22 cellular contexts compared by ENCODE assay signal in the genomic region with DNA sequence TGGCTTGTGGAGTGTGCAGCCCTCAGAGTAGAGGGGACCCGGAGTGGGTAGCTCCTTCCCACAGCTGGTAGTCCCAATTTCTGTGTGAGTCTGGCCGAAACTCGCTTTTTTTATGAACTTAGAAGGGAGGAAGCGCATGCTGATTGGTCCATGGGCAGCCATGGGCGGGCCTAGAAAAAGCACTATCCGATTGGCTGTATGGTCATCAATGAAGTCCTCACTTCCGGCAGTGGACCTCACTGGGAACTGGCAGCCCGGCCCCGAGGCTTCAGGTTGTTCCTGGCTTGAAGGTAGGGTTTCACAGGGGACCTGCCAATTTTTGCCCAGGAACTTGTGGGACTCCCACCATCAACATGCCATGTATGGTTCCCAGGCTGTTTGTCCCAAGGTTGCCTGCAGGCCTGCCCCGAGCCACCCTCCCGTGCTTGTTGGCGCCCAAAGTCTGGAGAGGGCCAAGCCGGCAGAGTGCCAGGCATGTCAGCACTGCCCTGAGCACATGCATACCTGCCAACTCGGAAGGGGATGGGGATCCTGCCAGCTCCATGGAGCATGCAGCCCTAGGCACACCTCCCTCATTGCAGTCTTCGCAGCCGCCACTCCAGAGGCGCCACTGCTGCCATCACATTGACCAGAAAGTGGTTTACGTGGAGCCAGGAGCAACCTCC.
"Had no signal": no experiment of that assay in that cellular context is flagged by ENCODE, and none has a peak within 500 bp of the region (broad histone marks: within the 10 kb centered on the region; RNA-seq: fewer than 3 reads in every experiment).

No MANE protein-coding gene starts in this region.

- H3K36me3 ChIP-seq: breast epithelium, ovary had no signal

- H3K27me3 ChIP-seq: breast epithelium, gastroesophageal sphincter, neutrophil, ovary, right lobe of liver had no signal

- H3K4me3 ChIP-seq: breast epithelium, gastroesophageal sphincter, ovary, right lobe of liver, skin epidermis had no signal

- H3K9me3 ChIP-seq: breast epithelium, gastroesophageal sphincter, neutrophil, ovary, right lobe of liver had no signal

- H3K4me1 ChIP-seq: breast epithelium, gastroesophageal sphincter, right lobe of liver had no signal

- H3K4me1 Mint-ChIP-seq: activated B cell treated with CpG ODN at 0.5 μM for 24 hours; activated CD4-positive, alpha-beta T cell treated with anti-CD3 and anti-CD28 coated beads for 36 hours; activated naive CD8-positive, alpha-beta T cell treated with anti-CD3 and anti-CD28 coated beads, Interleukin-2, amount 10 ng/mL, durations not matched to agents 7 days and 5 days had no signal

- DNase-seq: activated B cell treated with CpG ODN at 0.5 μM for 24 hours; activated CD4-positive, alpha-beta memory T cell treated with anti-CD3 and anti-CD28 coated beads, Interleukin-2, amount 10 ng/mL, durations not matched to agents 7 days and 5 days; activated CD4-positive, alpha-beta T cell treated with anti-CD3 and anti-CD28 coated beads for 36 hours; activated effector memory CD4-positive, alpha-beta T cell treated with Interleukin-2 at 50 U/mL for 16 hours; activated naive CD4-positive, alpha-beta T cell treated with anti-CD3 and anti-CD28 coated beads for 36 hours; activated naive CD8-positive, alpha-beta T cell treated with anti-CD3 and anti-CD28 coated beads, Interleukin-2, amount 10 ng/mL, durations not matched to agents 7 days and 5 days; activated T-cell treated with anti-CD3 and anti-CD28 coated beads, Interleukin-2, amount 50 U/mL, for 72 hours; amniotic stem cell; midbrain; ovary; stimulated activated CD4-positive, alpha-beta T cell treated with anti-CD3 and anti-CD28 coated beads, Interleukin-1b, Interleukin-23, amount 100 ng/mL, for 48 hours; stimulated activated CD8-positive, alpha-beta memory T cell treated with anti-CD3 and anti-CD28 coated beads, Interleukin-4, amount 100 ng/mL, for 48 hours; stimulated activated naive CD4-positive, alpha-beta T cell; T1000 had no signal

- H3K27me3 Mint-ChIP-seq: activated B cell treated with CpG ODN at 0.5 μM for 24 hours; activated CD4-positive, alpha-beta memory T cell treated with anti-CD3 and anti-CD28 coated beads, Interleukin-2, amount 10 ng/mL, durations not matched to agents 7 days and 5 days; activated CD4-positive, alpha-beta T cell treated with anti-CD3 and anti-CD28 coated beads for 36 hours; activated naive CD8-positive, alpha-beta T cell treated with anti-CD3 and anti-CD28 coated beads, Interleukin-2, amount 10 ng/mL, durations not matched to agents 7 days and 5 days; natural killer cell treated with Interleukin-12 subunit alpha and Interleukin-12 subunit beta and Interleukin-15 and Interleukin-18, amount 100 ng/mL, for 72 hours had no signal

- H3K36me3 Mint-ChIP-seq: natural killer cell treated with Interleukin-12 subunit alpha and Interleukin-12 subunit beta and Interleukin-15 and Interleukin-18, amount 100 ng/mL, for 72 hours had no signal

- H3K9me3 Mint-ChIP-seq: activated B cell treated with CpG ODN at 0.5 μM for 24 hours; activated CD4-positive, alpha-beta memory T cell treated with anti-CD3 and anti-CD28 coated beads, Interleukin-2, amount 10 ng/mL, durations not matched to agents 7 days and 5 days; activated naive CD4-positive, alpha-beta T cell treated with anti-CD3 and anti-CD28 coated beads for 36 hours; activated naive CD8-positive, alpha-beta T cell treated with anti-CD3 and anti-CD28 coated beads, Interleukin-2, amount 10 ng/mL, durations not matched to agents 7 days and 5 days; activated T-cell treated with anti-CD3 and anti-CD28 coated beads, Interleukin-2, amount 50 U/mL, for 72 hours; natural killer cell treated with Interleukin-12 subunit alpha and Interleukin-12 subunit beta and Interleukin-15 and Interleukin-18, amount 100 ng/mL, for 72 hours; T-helper 1 cell treated with Interleukin-12 subunit alpha and Interleukin-12 subunit beta and Interleukin-4 antibody, amounts not matched to agents 30 μg/mL and 1 μg/mL, for 36 hours had no signal

- ATAC-seq: activated CD4-positive, alpha-beta T cell treated with anti-CD3 and anti-CD28 coated beads for 36 hours; activated T-cell treated with anti-CD3 and anti-CD28 coated beads, Interleukin-2, amount 50 U/mL, for 72 hours; gastroesophageal sphincter; right lobe of liver had no signal

- H3K27ac Mint-ChIP-seq: activated B cell treated with CpG ODN at 0.5 μM for 24 hours; activated CD4-positive, alpha-beta memory T cell treated with anti-CD3 and anti-CD28 coated beads, Interleukin-2, amount 10 ng/mL, durations not matched to agents 7 days and 5 days; activated CD4-positive, alpha-beta T cell treated with anti-CD3 and anti-CD28 coated beads for 36 hours; activated naive CD4-positive, alpha-beta T cell treated with anti-CD3 and anti-CD28 coated beads for 36 hours; activated naive CD8-positive, alpha-beta T cell treated with anti-CD3 and anti-CD28 coated beads, Interleukin-2, amount 10 ng/mL, durations not matched to agents 7 days and 5 days; activated T-cell treated with anti-CD3 and anti-CD28 coated beads, Interleukin-2, amount 50 U/mL, for 72 hours; natural killer cell treated with Interleukin-12 subunit alpha and Interleukin-12 subunit beta and Interleukin-15 and Interleukin-18, amount 100 ng/mL, for 72 hours; T-helper 1 cell treated with Interleukin-12 subunit alpha and Interleukin-12 subunit beta and Interleukin-4 antibody, amounts not matched to agents 30 μg/mL and 1 μg/mL, for 36 hours had no signal

- H3K4me3 Mint-ChIP-seq: activated B cell treated with CpG ODN at 0.5 μM for 24 hours; activated CD4-positive, alpha-beta memory T cell treated with anti-CD3 and anti-CD28 coated beads, Interleukin-2, amount 10 ng/mL, durations not matched to agents 7 days and 5 days; activated CD4-positive, alpha-beta T cell treated with anti-CD3 and anti-CD28 coated beads for 36 hours; activated naive CD4-positive, alpha-beta T cell treated with anti-CD3 and anti-CD28 coated beads for 36 hours; activated naive CD8-positive, alpha-beta T cell treated with anti-CD3 and anti-CD28 coated beads, Interleukin-2, amount 10 ng/mL, durations not matched to agents 7 days and 5 days; activated T-cell treated with anti-CD3 and anti-CD28 coated beads, Interleukin-2, amount 50 U/mL, for 72 hours; natural killer cell treated with Interleukin-12 subunit alpha and Interleukin-12 subunit beta and Interleukin-15 and Interleukin-18, amount 100 ng/mL, for 72 hours; T-helper 1 cell treated with Interleukin-12 subunit alpha and Interleukin-12 subunit beta and Interleukin-4 antibody, amounts not matched to agents 30 μg/mL and 1 μg/mL, for 36 hours had no signal

- H3K27ac ChIP-seq: breast epithelium, epithelial cell of prostate, gastroesophageal sphincter, neutrophil, ovary, right lobe of liver, skin epidermis had no signal
